In genomic region chr11:132864811-132865576, GRCh38 we compare ENCODE assay signal across 1 cellular context.
TF ChIP-seq lines count a peak whose summit lies in the region.

No MANE protein-coding gene starts in this region.

TF ChIP-seq in IMR-90, 13 proteins besides CTCF, POLR2A, EP300 and RAD21 (continued from another document):
- no peak for TF ChIP-seq ELK1 (IDR thresholded peaks at IDR 0.05; ENCODE audit: borderline replicate concordance, low read depth, low read length)
